Comparison of ENCODE assay signal across 38 cellular contexts in genomic region chr10:47241256-47241655, GRCh38. TPM values are rescaled to one million over a fixed set of nuclear protein-coding genes. Genes with fewer than 3 reads are reported as not detected.
"Had no signal": no experiment of that assay in that cellular context is flagged by ENCODE, and none has a peak within 500 bp of the region (broad histone marks: within the 10 kb centered on the region; RNA-seq: fewer than 3 reads in every experiment).

No MANE protein-coding gene starts in this region.

- H3K4me3 ChIP-seq: esophagus squamous epithelium, heart right ventricle, left ventricle myocardium inferior, lung, ovary, right lobe of liver, skin epidermis, upper lobe of left lung had no signal

- H3K27me3 ChIP-seq: neutrophil, ovary, right lobe of liver, upper lobe of left lung had no signal

- H3K4me3 Mint-ChIP-seq: activated T-cell treated with anti-CD3 and anti-CD28 coated beads, Interleukin-2, amount 50 U/mL, for 24 hours; dendritic cell treated with granulocyte-macrophage colony-stimulating factor and Interleukin-4, amounts not matched to agents 40 ng/mL and 50 ng/mL, for 4 days; naive B cell; nephron progenitor cell; stimulated activated memory B cell treated with anti-CD40 and anti-IgM and Interleukin-4, amounts not matched to agents 10 μg/mL and 1 μg/mL and 100 μg/mL, for 72 hours; stimulated activated naive CD8-positive, alpha-beta T cell treated with anti-CD3 and anti-CD28 coated beads, Interleukin-15, amount 100 ng/mL, for 72 hours; T-helper 1 cell treated with Interleukin-12 subunit alpha and Interleukin-12 subunit beta and Interleukin-4 antibody, amounts not matched to agents 30 μg/mL and 1 μg/mL, for 36 hours had no signal

- H3K27ac ChIP-seq: epithelial cell of prostate, esophagus squamous epithelium, heart right ventricle, left ventricle myocardium inferior, neutrophil, ovary, right lobe of liver, skin epidermis, upper lobe of left lung, VCaP had no signal

- H3K27ac Mint-ChIP-seq: activated T-cell treated with anti-CD3 and anti-CD28 coated beads, Interleukin-2, amount 50 U/mL, for 24 hours; dendritic cell treated with granulocyte-macrophage colony-stimulating factor and Interleukin-4, amounts not matched to agents 40 ng/mL and 50 ng/mL, for 4 days; nephron progenitor cell; progenitor cell of endocrine pancreas; stimulated activated memory B cell treated with anti-CD40 and anti-IgM and Interleukin-4, amounts not matched to agents 10 μg/mL and 1 μg/mL and 100 μg/mL, for 72 hours; stimulated activated naive CD8-positive, alpha-beta T cell treated with anti-CD3 and anti-CD28 coated beads, Interleukin-15, amount 100 ng/mL, for 72 hours; T-helper 1 cell treated with Interleukin-12 subunit alpha and Interleukin-12 subunit beta and Interleukin-4 antibody, amounts not matched to agents 30 μg/mL and 1 μg/mL, for 36 hours had no signal

- ATAC-seq: activated CD4-positive, CD25-positive, alpha-beta regulatory T cell treated with anti-CD3 and anti-CD28 coated beads, Interleukin-2, amount 50 U/mL, for 24 hours; heart right ventricle; right lobe of liver; stimulated activated memory B cell treated with anti-CD40 and anti-IgM and Interleukin-4, amounts not matched to agents 10 μg/mL and 1 μg/mL and 100 μg/mL, for 72 hours; stimulated activated naive CD8-positive, alpha-beta T cell treated with anti-CD3 and anti-CD28 coated beads, Interleukin-15, amount 100 ng/mL, for 72 hours had no signal

- H3K36me3 ChIP-seq: esophagus squamous epithelium, heart right ventricle, left ventricle myocardium inferior, neutrophil, ovary, right lobe of liver, upper lobe of left lung had no signal

- H3K27me3 Mint-ChIP-seq: activated T-cell treated with anti-CD3 and anti-CD28 coated beads, Interleukin-2, amount 50 U/mL, for 24 hours; stimulated activated memory B cell treated with anti-CD40 and anti-IgM and Interleukin-4, amounts not matched to agents 10 μg/mL and 1 μg/mL and 100 μg/mL, for 72 hours; stimulated activated naive CD8-positive, alpha-beta T cell treated with anti-CD3 and anti-CD28 coated beads, Interleukin-15, amount 100 ng/mL, for 72 hours had no signal

- DNase-seq: activated CD4-positive, alpha-beta T cell treated with anti-CD3 and anti-CD28 coated beads for 48 hours; activated CD4-positive, alpha-beta T cell treated with anti-CD3 and anti-CD28 coated beads, Interleukin-2, amount 50 U/mL, for 48 hours; activated CD8-positive, alpha-beta memory T cell treated with anti-CD3 and anti-CD28 coated beads, Interleukin-2, amount 50 U/mL, for 48 hours; activated gamma-delta T cell; activated naive CD4-positive, alpha-beta T cell treated with anti-CD3 and anti-CD28 coated beads, Interleukin-2, amount 50 U/mL, for 16 hours; activated T-cell treated with anti-CD3 and anti-CD28 coated beads, Interleukin-2, amount 50 U/mL, for 24 hours; amniotic stem cell; central memory CD4-positive, alpha-beta T cell; effector CD4-positive, alpha-beta T cell; esophagus squamous epithelium; foreskin melanocyte; heart right ventricle; left ventricle myocardium inferior; naive B cell; nephron progenitor cell; ovary; stimulated activated CD4-positive, alpha-beta T cell treated with anti-CD3 and anti-CD28 coated beads, Interleukin-4, amount 100 ng/mL, for 24 hours; stimulated activated CD8-positive, alpha-beta memory T cell treated with anti-CD3 and anti-CD28 coated beads, Interleukin-4, amount 100 ng/mL, for 48 hours; stimulated activated naive CD8-positive, alpha-beta T cell treated with anti-CD3 and anti-CD28 coated beads, Interleukin-15, amount 100 ng/mL, for 72 hours; substantia nigra; T-helper 9 cell; upper lobe of left lung had no signal

- H3K9me3 ChIP-seq: esophagus squamous epithelium, neutrophil, ovary, right lobe of liver, upper lobe of left lung had no signal

- FAIRE-seq: endometrium, islet of Langerhans, TTC549 had no signal

- H3K9me3 Mint-ChIP-seq: activated T-cell treated with anti-CD3 and anti-CD28 coated beads, Interleukin-2, amount 50 U/mL, for 24 hours; nephron progenitor cell; stimulated activated memory B cell treated with anti-CD40 and anti-IgM and Interleukin-4, amounts not matched to agents 10 μg/mL and 1 μg/mL and 100 μg/mL, for 72 hours; T-helper 1 cell treated with Interleukin-12 subunit alpha and Interleukin-12 subunit beta and Interleukin-4 antibody, amounts not matched to agents 30 μg/mL and 1 μg/mL, for 36 hours had no signal

- H3K4me1 ChIP-seq: esophagus squamous epithelium, heart right ventricle, left ventricle myocardium inferior, right lobe of liver, upper lobe of left lung had no signal

- H3K36me3 Mint-ChIP-seq: naive B cell; stimulated activated memory B cell treated with anti-CD40 and anti-IgM and Interleukin-4, amounts not matched to agents 10 μg/mL and 1 μg/mL and 100 μg/mL, for 72 hours had no signal

RNA-seq across cellular contexts. Expression of gene GDF10, which starts 58.7 kb away (rescaled TPM):
- total RNA-seq: glomerular endothelial cell, progenitor cell of endocrine pancreas, renal cortical epithelial cell, right lobe of liver had no signal
